ENCODE assay signal across 17 cellular contexts in genomic region chr9:120855827-120856636, GRCh38. TPM values are rescaled to one million over a fixed set of nuclear protein-coding genes. Genes with fewer than 3 reads are reported as not detected.
DNase-seq lines count a peak whose midpoint lies in the region; ATAC-seq and TF ChIP-seq lines count a peak whose summit lies in the region.
"Had no signal": no experiment of that assay in that cellular context is flagged by ENCODE, and none has a peak within 500 bp of the region (broad histone marks: within the 10 kb centered on the region; RNA-seq: fewer than 3 reads in every experiment).

No MANE protein-coding gene starts in this region.

- H3K36me3 ChIP-seq in mammary epithelial cell (ENCODE audit: insufficient read depth, low read length) = peaks cover 2% of the 10 kb centered on the region
- no peaks in the 10 kb centered on the region for H3K36me3 ChIP-seq in breast epithelium
- H3K36me3 ChIP-seq in ascending aorta = peaks cover 33 to 53% of the 10 kb centered on the region in 2 donors

- TSS peak; percentile 13 for BruUV-seq in mammary epithelial cell (replicated peaks; lab: Mats Ljungman, UMichigan)

- dilution Hi-C loops in mammary epithelial cell (cut with HindIII; ENCODE audit: low sequenced_read_pairs) = loop anchor here (5.0 kb wide), 1 partner anchor 59 kb away; no protein-coding TSS in a partner anchor

- ATAC-seq in stimulated activated effector memory CD8-positive, alpha-beta T cell treated with anti-CD3 and anti-CD28 coated beads, Interleukin-12 subunit alpha, Interleukin-12 subunit beta, amount 100 ng/mL, for 72 hours = no peak

- peak overlapping the region; percentile 77 for H3K27ac Mint-ChIP-seq in stimulated activated effector memory CD8-positive, alpha-beta T cell treated with anti-CD3 and anti-CD28 coated beads, Interleukin-12 subunit alpha, Interleukin-12 subunit beta, amount 100 ng/mL, for 72 hours

- peaks cover 9% of the 10 kb centered on the region for H3K4me1 Mint-ChIP-seq in stimulated activated effector memory CD8-positive, alpha-beta T cell treated with anti-CD3 and anti-CD28 coated beads, Interleukin-12 subunit alpha, Interleukin-12 subunit beta, amount 100 ng/mL, for 72 hours
- H3K4me1 Mint-ChIP-seq: activated naive CD4-positive, alpha-beta T cell treated with anti-CD3 and anti-CD28 coated beads, Interleukin-2, amount 50 U/mL, for 24 hours had no signal

- no peaks in the 10 kb centered on the region for H3K79me2 ChIP-seq in mammary epithelial cell (ENCODE audit: insufficient read depth, low read length)
- H3K79me2 ChIP-seq: hepatocyte had no signal

- CTCF ChIA-PET in mammary epithelial cell (lab: Charles Lee; ENCODE audit: low non-redundant PET) = no interaction called here

- no peaks in the 10 kb centered on the region for H3K27me3 ChIP-seq in mammary epithelial cell (ENCODE audit: insufficient read depth, low read length)
- H3K27me3 ChIP-seq in breast epithelium = no peaks in the 10 kb centered on the region
- no peaks in the 10 kb centered on the region for H3K27me3 ChIP-seq in ascending aorta
- H3K27me3 ChIP-seq: brain microvascular endothelial cell, hepatocyte had no signal

- TF ChIP-seq CTCF in mammary epithelial cell (conservative IDR thresholded peaks at IDR 0.05 in 1 of 2, IDR thresholded peaks at IDR 0.05 in 1 of 2; ENCODE audit: extremely low read depth in 1 of 2, insufficient read depth in 1 of 2, low read depth in 1 of 2, low read length in 2 of 2) = no peak
- no peak for TF ChIP-seq CTCF in breast epithelium (IDR thresholded peaks at IDR 0.05)
- TF ChIP-seq CTCF in ascending aorta (IDR thresholded peaks at IDR 0.05) = no peak

- in situ Hi-C loops in mammary epithelial cell (cut with MboI; ENCODE audit: low sequenced_read_pairs in 2 of 2) = no loop called here

- peaks cover 100% of the 10 kb centered on the region for H3K36me3 Mint-ChIP-seq in stimulated activated effector memory CD8-positive, alpha-beta T cell treated with anti-CD3 and anti-CD28 coated beads, Interleukin-12 subunit alpha, Interleukin-12 subunit beta, amount 100 ng/mL, for 72 hours

- H3K4me2 ChIP-seq in mammary epithelial cell (ENCODE audit: insufficient read depth, low read depth, low read length) = no peak overlapping the region
- H3K4me2 ChIP-seq: hepatocyte, smooth muscle cell had no signal

- H2AFZ ChIP-seq in mammary epithelial cell (ENCODE audit: low read depth, low read length) = no peak overlapping the region
- H2AFZ ChIP-seq: hepatocyte had no signal

- H3K4me3 ChIP-seq in mammary epithelial cell (replicated peaks in 1 of 3; ENCODE audit: insufficient read depth in 1 of 3, low read depth in 2 of 3, low read length in 3 of 3) = no peak overlapping the region
- no peak overlapping the region for H3K4me3 ChIP-seq in breast epithelium
- no peak overlapping the region for H3K4me3 ChIP-seq in ascending aorta
- H3K4me3 ChIP-seq: hepatocyte, smooth muscle cell had no signal

- no peaks in the 10 kb centered on the region for H3K9me3 Mint-ChIP-seq in stimulated activated effector memory CD8-positive, alpha-beta T cell treated with anti-CD3 and anti-CD28 coated beads, Interleukin-12 subunit alpha, Interleukin-12 subunit beta, amount 100 ng/mL, for 72 hours
- H3K9me3 Mint-ChIP-seq: activated naive CD4-positive, alpha-beta T cell treated with anti-CD3 and anti-CD28 coated beads, Interleukin-2, amount 50 U/mL, for 24 hours; memory B cell had no signal

- no peak for TF ChIP-seq POLR2A in breast epithelium (IDR thresholded peaks at IDR 0.05)

- H3K27ac ChIP-seq in mammary epithelial cell (ENCODE audit: insufficient read depth, low read depth, low read length) = no peak overlapping the region
- H3K27ac ChIP-seq in breast epithelium = no peak overlapping the region
- H3K27ac ChIP-seq in ascending aorta = peak overlapping the region; percentile 19 to 27
- H3K27ac ChIP-seq: brain microvascular endothelial cell, hepatocyte had no signal

- intact Hi-C loops in mammary epithelial cell (cut with micrococcal nuclease) = no loop called here
- intact Hi-C loops in breast epithelium (cut with DNase I; ENCODE audit: low total_unique reads) = no loop called here
- intact Hi-C loops in ascending aorta (cut with DNase I) = no loop called here

- 93% methylated on average over 7 of the region's 7 CpGs for WGBS in mammary epithelial cell (ENCODE audit: low coverage, missing lambda C conversion rate)

- H3K9ac ChIP-seq in mammary epithelial cell (ENCODE audit: insufficient read depth, low read length) = no peak overlapping the region

- DNase-seq in mammary epithelial cell (no peak), breast epithelium (ENCODE audit: low spot score in 2 of 2) (no peak), NCI-H1694 treated with DMSO at 0.1 percent for 48 hours (lab: John Stamatoyannopoulos, UW) (peak; percentile 87), ascending aorta (ENCODE audit: low spot score in 2 of 2) (no peak), iPS-NIHi11 (ENCODE audit: low spot score) (no peak), putamen (ENCODE audit: low spot score) (no peak), NCI-H2196 (lab: John Stamatoyannopoulos, UW; ENCODE audit: unreplicated experiment) (no peak)
- no peak for DNase-seq in stimulated activated effector memory CD8-positive, alpha-beta T cell treated with anti-CD3 and anti-CD28 coated beads, Interleukin-12 subunit alpha, Interleukin-12 subunit beta, amount 100 ng/mL, for 72 hours (ENCODE audit: low spot score in 2 of 2)
- DNase-seq: brain microvascular endothelial cell, cortex of kidney, kidney, NCI-H2227 treated with DMSO at 0.1 percent for 48 hours, T-helper 1 cell had no signal

- no peaks in the 10 kb centered on the region for H4K20me1 ChIP-seq in mammary epithelial cell (ENCODE audit: insufficient read depth, low read length)

- H3K9me3 ChIP-seq in mammary epithelial cell (replicated peaks; ENCODE audit: insufficient read depth, low read length) (no peaks in the 10 kb centered on the region), breast epithelium (no peaks in the 10 kb centered on the region), ascending aorta (no peaks in the 10 kb centered on the region)

- H3K4me1 ChIP-seq in mammary epithelial cell (ENCODE audit: insufficient read depth, low read length) (no peaks in the 10 kb centered on the region), breast epithelium (no peaks in the 10 kb centered on the region), ascending aorta (no peaks in the 10 kb centered on the region)

- H3K4me3 Mint-ChIP-seq in stimulated activated effector memory CD8-positive, alpha-beta T cell treated with anti-CD3 and anti-CD28 coated beads, Interleukin-12 subunit alpha, Interleukin-12 subunit beta, amount 100 ng/mL, for 72 hours = no peak overlapping the region
- H3K4me3 Mint-ChIP-seq: activated naive CD4-positive, alpha-beta T cell treated with anti-CD3 and anti-CD28 coated beads, Interleukin-2, amount 50 U/mL, for 24 hours; memory B cell had no signal

RNA-seq across cellular contexts. Expression of gene PSMD5, which starts 13.3 kb away (rescaled TPM):
- total RNA-seq in mammary epithelial cell (10 to 100 TPM; 38.2 to 73.0 TPM), breast epithelium (10 to 100 TPM; 48.3 to 54.1 (median 50.3) TPM), ascending aorta (18.2 TPM)
- polyA plus RNA-seq in mammary epithelial cell = 24.9 TPM
- 11.8 TPM for polyA minus RNA-seq in mammary epithelial cell

RNA-seq across cellular contexts. Expression of gene PHF19, which starts 21.0 kb away (rescaled TPM):
- 10 to 100 TPM in 1 of 2 donors, 1 to 10 TPM in 1; 4.3 to 52.9 TPM for total RNA-seq in mammary epithelial cell
- 60.9 TPM for polyA plus RNA-seq in mammary epithelial cell
- polyA minus RNA-seq in mammary epithelial cell = 47.9 TPM
- 10 to 100 TPM; 16.5 to 33.1 (median 19.0) TPM for total RNA-seq in breast epithelium
- total RNA-seq in ascending aorta = 33.0 TPM

Comparison
In these comparisons a context has a peak if more than half of its experiments do, and no peak if none do; other contexts are left out.
1. H3K27ac ChIP-seq: peak in ascending aorta (2 of 2); none in mammary epithelial cell (single experiment) and breast epithelium (0 of 2).